12 cellular contexts compared by ENCODE assay signal in genomic region chr3:100106094-100106493, GRCh38. TPM values are rescaled to one million over a fixed set of nuclear protein-coding genes. Genes with fewer than 3 reads are reported as not detected.
DNase-seq lines count a peak whose midpoint lies in the region; TF ChIP-seq lines count a peak whose summit lies in the region.
"Had no signal": no experiment of that assay in that cellular context is flagged by ENCODE, and none has a peak within 500 bp of the region (broad histone marks: within the 10 kb centered on the region; RNA-seq: fewer than 3 reads in every experiment).

No MANE protein-coding gene starts in this region.

- no peak overlapping the region for H2AFZ ChIP-seq in OCI-LY3 (ENCODE audit: low read depth, low read length)

- CTCF ChIA-PET in MCF 10A (lab: Yijun Ruan, JAX): interaction anchor here (0.8 to 2.2 kb wide), 3 partner anchors 58 to 228 kb away, joined by 3 to 7 read pairs (median 3); no protein-coding TSS in a partner anchor

- H3K4me2 ChIP-seq in OCI-LY3 (ENCODE audit: low read length): peak overlapping the region; percentile 57

- no peaks in the 10 kb centered on the region for H3K4me1 ChIP-seq in breast epithelium
- peaks cover 38% of the 10 kb centered on the region for H3K4me1 ChIP-seq in OCI-LY3 (ENCODE audit: low read length)

- H3K4me1 Mint-ChIP-seq in MCF 10A (ENCODE audit: insufficient read depth, unreplicated experiment) (peaks cover 25% of the 10 kb centered on the region), type B pancreatic cell (ENCODE audit: unreplicated experiment) (peaks cover 46% of the 10 kb centered on the region)

- TF ChIP-seq CTCF in MCF 10A (IDR thresholded peaks at IDR 0.05; ENCODE audit: unreplicated experiment): no peak
- TF ChIP-seq CTCF in breast epithelium (IDR thresholded peaks at IDR 0.05): no peak
- TF ChIP-seq CTCF in OCI-LY3 (IDR thresholded peaks at IDR 0.05; ENCODE audit: low read depth, low read length): no peak
- TF ChIP-seq CTCF in coronary artery (IDR thresholded peaks at IDR 0.05): no peak
- TF ChIP-seq CTCF in type B pancreatic cell (conservative IDR thresholded peaks at IDR 0.05): no peak

- H3K9me3 Mint-ChIP-seq in MCF 10A (ENCODE audit: unreplicated experiment) (peaks cover 4% of the 10 kb centered on the region), type B pancreatic cell (peaks cover 3% of the 10 kb centered on the region)

- H3K9me3 ChIP-seq in breast epithelium: no peaks in the 10 kb centered on the region
- H3K9me3 ChIP-seq in OCI-LY3 (ENCODE audit: insufficient read depth, low read length): no peaks in the 10 kb centered on the region

- H3K27me3 ChIP-seq in breast epithelium (no peaks in the 10 kb centered on the region), OCI-LY3 (ENCODE audit: low read depth, low read length) (no peaks in the 10 kb centered on the region), H7 (ENCODE audit: control insufficient read depth, insufficient read depth, low read length) (no peaks in the 10 kb centered on the region)

- H3K27ac Mint-ChIP-seq in MCF 10A (ENCODE audit: low read depth, unreplicated experiment): peak overlapping the region; percentile 39
- peak overlapping the region; percentile 53 for H3K27ac Mint-ChIP-seq in type B pancreatic cell

- H3K4me3 ChIP-seq in breast epithelium: no peak overlapping the region
- no peak overlapping the region for H3K4me3 ChIP-seq in OCI-LY3 (ENCODE audit: low read length)
- H3K4me3 ChIP-seq in coronary artery: no peak overlapping the region
- H3K4me3 ChIP-seq in H7 (ENCODE audit: insufficient read depth, low read depth, low read length): no peak overlapping the region

- peak overlapping the region; percentile 15; the same call in 1 of the 2 replicates for H3K9ac ChIP-seq in OCI-LY3 (ENCODE audit: low read length)

- no TSS peak for BruUV-seq in MCF 10A (replicated peaks; lab: Mats Ljungman, UMichigan)

- H3K27me3 Mint-ChIP-seq in MCF 10A (ENCODE audit: insufficient read depth, unreplicated experiment): no peaks in the 10 kb centered on the region
- H3K27me3 Mint-ChIP-seq in type B pancreatic cell: no peaks in the 10 kb centered on the region

- no peaks in the 10 kb centered on the region for H3K79me2 ChIP-seq in OCI-LY3 (ENCODE audit: low read length)

- H3K36me3 ChIP-seq in breast epithelium (no peaks in the 10 kb centered on the region), OCI-LY3 (replicated peaks; ENCODE audit: low read depth, low read length) (peaks cover 3% of the 10 kb centered on the region), H7 (replicated peaks; ENCODE audit: control insufficient read depth, insufficient read depth, low read length) (no peaks in the 10 kb centered on the region)

- TF ChIP-seq POLR2A in breast epithelium (IDR thresholded peaks at IDR 0.05): no peak

- H3K36me3 Mint-ChIP-seq in MCF 10A (ENCODE audit: insufficient read depth, unreplicated experiment): peaks cover 9% of the 10 kb centered on the region
- H3K36me3 Mint-ChIP-seq in type B pancreatic cell: peaks cover 2% of the 10 kb centered on the region

- POLR2A ChIA-PET in MCF 10A (lab: Yijun Ruan, JAX): interaction anchor here (0.6 to 2.0 kb wide), 5 partner anchors 37 to 266 kb away, joined by 3 to 8 read pairs (median 4); partner anchors contain the start of gene TBC1D23

- H3K27ac ChIP-seq in breast epithelium (no peak overlapping the region), OCI-LY3 (ENCODE audit: low read length) (peak overlapping the region; percentile 49), coronary artery (peak overlapping the region; percentile 6 to 40)

- intact Hi-C loops in MCF 10A (cut with micrococcal nuclease) (no loop called here), breast epithelium (cut with DNase I; ENCODE audit: low total_unique reads) (no loop called here)

- no peak overlapping the region for H3K4me3 Mint-ChIP-seq in MCF 10A (ENCODE audit: unreplicated experiment)
- peak overlapping the region; percentile 23 for H3K4me3 Mint-ChIP-seq in type B pancreatic cell

- DNase-seq in MCF 10A (ENCODE audit: unreplicated experiment) (peak; percentile 64), breast epithelium (ENCODE audit: low spot score in 2 of 2) (no peak), coronary artery (ENCODE audit: low spot score) (no peak), type B pancreatic cell (ENCODE audit: extremely low spot score, unreplicated experiment) (no peak), nucleus accumbens (lab: John Stamatoyannopoulos, UW) (no peak), NCI-H1930 (lab: John Stamatoyannopoulos, UW) (no peak), H7 (no peak)
- DNase-seq: activated CD8-positive, alpha-beta memory T cell treated with anti-CD3 and anti-CD28 coated beads, Interleukin-2, amount 50 U/mL, for 4 hours; C1 segment of cervical spinal cord; left colon had no signal

- H4K20me1 ChIP-seq in OCI-LY3 (ENCODE audit: insufficient read depth, low read length): no peaks in the 10 kb centered on the region

RNA-seq across cellular contexts. Expression of gene FILIP1L, which starts 8.2 kb away (rescaled TPM):
- 1.3 and 2.4 TPM in 2 replicates for total RNA-seq in MCF 10A (2022)
- total RNA-seq in breast epithelium: 10 to 100 TPM; 19.8 to 23.7 (median 23.3) TPM
- total RNA-seq in type B pancreatic cell (ENCODE audit: low replicate concordance): 30.6 and 31.5 TPM in 2 replicates
- total RNA-seq in H7 (2014; rRNA removed; shearing (Covaris generic)): 0.07 and 0.30 TPM in 2 replicates
- total RNA-seq: HT1080 had no signal

Comparison
In these comparisons a context has a peak if more than half of its experiments do, and no peak if none do; other contexts are left out.
1. H3K27ac ChIP-seq: peak in OCI-LY3 (single experiment) and coronary artery (2 of 2); none in breast epithelium (0 of 2).